ENCODE assay signal across 10 cellular contexts in the genomic region with DNA sequence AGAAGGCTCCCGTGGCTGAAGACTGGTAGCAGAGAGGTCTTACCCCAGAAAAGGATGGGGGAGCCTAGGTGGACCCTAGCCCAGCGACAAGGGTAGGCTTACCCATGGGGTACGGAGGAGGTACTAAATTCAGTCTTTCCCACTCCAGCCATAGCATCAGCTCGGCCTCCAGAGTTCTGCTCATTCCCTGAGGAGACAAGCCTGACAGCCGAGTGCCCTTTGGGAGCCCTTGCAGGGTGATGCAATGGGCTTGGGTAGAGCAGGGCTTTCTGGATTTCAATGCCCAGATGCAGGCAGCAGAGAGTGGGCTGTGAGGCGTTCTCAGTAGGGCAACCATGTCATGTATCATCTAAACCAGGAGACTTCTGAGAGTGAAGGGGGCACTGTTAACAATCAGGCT.
DNase-seq lines count a peak whose midpoint lies in the region; ATAC-seq and TF ChIP-seq lines count a peak whose summit lies in the region.
"Had no signal": no experiment of that assay in that cellular context is flagged by ENCODE, and none has a peak within 500 bp of the region (broad histone marks: within the 10 kb centered on the region; RNA-seq: fewer than 3 reads in every experiment).

No MANE protein-coding gene starts in this region.

- peaks cover 34% of the 10 kb centered on the region for H3K4me1 Mint-ChIP-seq in activated CD4-positive, alpha-beta T cell treated with anti-CD3 and anti-CD28 coated beads for 36 hours
- peaks cover 15 to 24% (median 17%) of the 10 kb centered on the region in 3 donors for H3K4me1 Mint-ChIP-seq in T-cell

- POLR2A ChIA-PET in activated CD4-positive, alpha-beta T cell treated with anti-CD3 and anti-CD28 coated beads for 36 hours (lab: Charles Lee): interaction anchor here (1.3 kb wide), 1 partner anchor 38 kb away, joined by 3 read pairs; no protein-coding TSS in a partner anchor
- POLR2A ChIA-PET in T-cell (lab: Charles Lee): no interaction called here

- peaks cover 56% of the 10 kb centered on the region for H3K36me3 Mint-ChIP-seq in activated CD4-positive, alpha-beta T cell treated with anti-CD3 and anti-CD28 coated beads for 36 hours (ENCODE audit: low read depth)
- peaks cover 35% of the 10 kb centered on the region for H3K36me3 Mint-ChIP-seq in T-cell

- no peaks in the 10 kb centered on the region for H3K9me3 Mint-ChIP-seq in activated CD4-positive, alpha-beta T cell treated with anti-CD3 and anti-CD28 coated beads for 36 hours (ENCODE audit: low read depth)
- no peaks in the 10 kb centered on the region for H3K9me3 Mint-ChIP-seq in T-cell

- H3K27me3 ChIP-seq in esophagus muscularis mucosa: no peaks in the 10 kb centered on the region
- H3K27me3 ChIP-seq in WERI-Rb-1 (ENCODE audit: insufficient read depth, low read depth, severe bottlenecking): no peaks in the 10 kb centered on the region

- H3K36me3 ChIP-seq in esophagus muscularis mucosa (peaks cover 7 to 46% (median 27%) of the 10 kb centered on the region in 4 donors), WERI-Rb-1 (no peaks in the 10 kb centered on the region)

- WGBS in esophagus muscularis mucosa: 92% methylated on average over 6 of the region's 6 CpGs

- no peak for TF ChIP-seq CTCF in esophagus muscularis mucosa (IDR thresholded peaks at IDR 0.05)
- TF ChIP-seq CTCF in WERI-Rb-1 (IDR thresholded peaks at IDR 0.05; ENCODE audit: low read depth, low read length): no peak

- H3K27ac Mint-ChIP-seq in activated CD4-positive, alpha-beta T cell treated with anti-CD3 and anti-CD28 coated beads for 36 hours: peak overlapping the region; percentile 93
- peak overlapping the region; percentile 77 to 91 for H3K27ac Mint-ChIP-seq in T-cell

- H3K27ac ChIP-seq in esophagus muscularis mucosa (replicated peaks in 1 of 4): peak overlapping the region; percentile 82 to 89 (median 88)
- peak overlapping the region in 12 of 21 experiments; percentile 37 to 79 (median 63) for H3K27ac ChIP-seq in skin epidermis
- no peak overlapping the region for H3K27ac ChIP-seq in WERI-Rb-1

- no peak for DNase-seq in activated CD4-positive, alpha-beta T cell treated with anti-CD3 and anti-CD28 coated beads for 36 hours
- no peak for DNase-seq in activated CD4-positive, alpha-beta T cell treated with anti-CD3 and anti-CD28 coated beads, Interleukin-2, amount 50 U/mL, for 1 hour
- no peak for DNase-seq in T-cell
- DNase-seq in esophagus muscularis mucosa (ENCODE audit: extremely low spot score): no peak
- no peak for DNase-seq in WERI-Rb-1
- no peak for DNase-seq in NCI-H1436 treated with DMSO at 0.1 percent for 48 hours (lab: John Stamatoyannopoulos, UW)
- no peak for DNase-seq in dedifferentiated amniotic fluid mesenchymal stem cell (ENCODE audit: extremely low spot score)
- DNase-seq: GOT3, MV-4-11 had no signal

- no peak for TF ChIP-seq POLR2A in esophagus muscularis mucosa (IDR thresholded peaks at IDR 0.05; ENCODE audit: low read depth)

- intact Hi-C loops in activated CD4-positive, alpha-beta T cell treated with anti-CD3 and anti-CD28 coated beads for 36 hours (cut with DNase I, micrococcal nuclease): loop anchor here in 1 of 2 experiments (5.0 kb wide), 3 partner anchors 38 to 78 kb away; no protein-coding TSS in a partner anchor
- intact Hi-C loops in esophagus muscularis mucosa (cut with DNase I): loop anchor here (5.0 to 10.0 kb wide), 2 partner anchors 70 to 123 kb away; a partner anchor contains a TSS

- H3K4me1 ChIP-seq in esophagus muscularis mucosa: peaks cover 16 to 88% (median 81%) of the 10 kb centered on the region in 4 donors

- H3K4me3 ChIP-seq in esophagus muscularis mucosa (no peak overlapping the region), skin epidermis (no peak overlapping the region), WERI-Rb-1 (ENCODE audit: low read depth, low read length) (no peak overlapping the region)

- H3K4me3 Mint-ChIP-seq in activated CD4-positive, alpha-beta T cell treated with anti-CD3 and anti-CD28 coated beads for 36 hours: no peak overlapping the region
- H3K4me3 Mint-ChIP-seq in T-cell: no peak overlapping the region

- ATAC-seq in activated CD4-positive, alpha-beta T cell treated with anti-CD3 and anti-CD28 coated beads for 36 hours: no peak
- no peak for ATAC-seq in T-cell (replicated peaks in 1 of 4)

- no peak for TF ChIP-seq EP300 in esophagus muscularis mucosa (IDR thresholded peaks at IDR 0.05)

- H3K27me3 Mint-ChIP-seq in activated CD4-positive, alpha-beta T cell treated with anti-CD3 and anti-CD28 coated beads for 36 hours: no peaks in the 10 kb centered on the region
- H3K27me3 Mint-ChIP-seq in T-cell: no peaks in the 10 kb centered on the region

- H3K9me3 ChIP-seq in esophagus muscularis mucosa (no peaks in the 10 kb centered on the region), WERI-Rb-1 (ENCODE audit: severe bottlenecking) (no peaks in the 10 kb centered on the region)

- CTCF ChIA-PET in activated CD4-positive, alpha-beta T cell treated with anti-CD3 and anti-CD28 coated beads for 36 hours (lab: Charles Lee): interaction anchor here (1.0 to 5.7 kb wide), 12 partner anchors 11 to 188 kb away, joined by 3 to 39 read pairs (median 14); no protein-coding TSS in a partner anchor
- CTCF ChIA-PET in T-cell (lab: Charles Lee): interaction anchor here (1.3 to 2.4 kb wide), 4 partner anchors 42 to 187 kb away, joined by 4 to 11 read pairs (median 6); a partner anchor contains a TSS
